ENCODE assay signal across 8 cellular contexts in genomic region chr11:57456960-57457642, GRCh38. TPM values are rescaled to one million over a fixed set of nuclear protein-coding genes. Genes with fewer than 3 reads are reported as not detected.
DNase-seq lines count a peak whose midpoint lies in the region; ATAC-seq and TF ChIP-seq lines count a peak whose summit lies in the region.

No MANE protein-coding gene starts in this region.

- intact Hi-C loops in CD4-positive, alpha-beta memory T cell (cut with micrococcal nuclease), result loop anchor here (1.0 to 5.0 kb wide), 7 partner anchors 23 to 1055 kb away; no protein-coding TSS in a partner anchor
- intact Hi-C loops in esophagus muscularis mucosa (cut with DNase I), result loop anchor here (2.0 to 10.0 kb wide), 4 partner anchors 70 to 1055 kb away; partner anchors contain the start of gene YPEL4
- intact Hi-C loops in naive thymus-derived CD4-positive, alpha-beta T cell (cut with micrococcal nuclease), result loop anchor here (1.0 to 5.0 kb wide), 11 partner anchors 23 to 1330 kb away; no protein-coding TSS in a partner anchor

- peak overlapping the region in 1 of 2 donors; percentile 3 for H3K4me3 ChIP-seq in CD4-positive, alpha-beta memory T cell (ENCODE audit: low read length in 2 of 2)
- H3K4me3 ChIP-seq in OCI-LY3 (ENCODE audit: low read length) (peak overlapping the region; percentile 79), esophagus muscularis mucosa (peak overlapping the region in 2 of 4 donors; percentile 52 to 64)
- H3K4me3 ChIP-seq in naive thymus-derived CD4-positive, alpha-beta T cell (ENCODE audit: low read length), result no peak overlapping the region

- H4K20me1 ChIP-seq in OCI-LY3 (ENCODE audit: insufficient read depth, low read length), result no peaks in the 10 kb centered on the region

- peaks cover 20 to 28% of the 10 kb centered on the region in 2 donors for H3K27me3 Mint-ChIP-seq in CD4-positive, alpha-beta memory T cell
- H3K27me3 Mint-ChIP-seq in naive thymus-derived CD4-positive, alpha-beta T cell, result peaks cover 22 to 56% (median 32%) of the 10 kb centered on the region in 5 donors

- peak overlapping the region; percentile 57 for H3K9ac ChIP-seq in OCI-LY3 (ENCODE audit: low read length)

- 10% methylated on average over 9 of the region's 19 CpGs for WGBS in esophagus muscularis mucosa

- no peak for TF ChIP-seq EP300 in esophagus muscularis mucosa (IDR thresholded peaks at IDR 0.05)

- peaks cover 16 to 31% (median 24%) of the 10 kb centered on the region in 4 donors for H3K4me1 Mint-ChIP-seq in CD4-positive, alpha-beta memory T cell
- H3K4me1 Mint-ChIP-seq in naive thymus-derived CD4-positive, alpha-beta T cell, result peaks cover 17 to 33% (median 26%) of the 10 kb centered on the region in 7 donors

- no peaks in the 10 kb centered on the region for H3K36me3 Mint-ChIP-seq in CD4-positive, alpha-beta memory T cell
- H3K36me3 Mint-ChIP-seq in naive thymus-derived CD4-positive, alpha-beta T cell, result no peaks in the 10 kb centered on the region

- H2AFZ ChIP-seq in OCI-LY3 (ENCODE audit: low read depth, low read length), result peak overlapping the region; percentile 37; the same call in 1 of the 2 replicates

- no peaks in the 10 kb centered on the region for H3K9me3 ChIP-seq in CD4-positive, alpha-beta memory T cell (ENCODE audit: control insufficient read depth in 1 of 2, low read length in 2 of 2)
- H3K9me3 ChIP-seq in OCI-LY3 (ENCODE audit: insufficient read depth, low read length) (no peaks in the 10 kb centered on the region), esophagus muscularis mucosa (no peaks in the 10 kb centered on the region)
- no peaks in the 10 kb centered on the region for H3K9me3 ChIP-seq in naive thymus-derived CD4-positive, alpha-beta T cell (ENCODE audit: control insufficient read depth in 2 of 3, low read length in 3 of 3)

- H3K79me2 ChIP-seq in OCI-LY3 (ENCODE audit: low read length), result no peaks in the 10 kb centered on the region

- peak overlapping the region; percentile 84 for H3K4me2 ChIP-seq in OCI-LY3 (ENCODE audit: low read length)

- peaks cover 40% of the 10 kb centered on the region for H3K4me1 ChIP-seq in CD4-positive, alpha-beta memory T cell (ENCODE audit: insufficient read depth, low read length)
- H3K4me1 ChIP-seq in OCI-LY3 (ENCODE audit: low read length) (peaks cover 16% of the 10 kb centered on the region), esophagus muscularis mucosa (peaks cover 35 to 45% (median 45%) of the 10 kb centered on the region in 4 donors)
- peaks cover 26% of the 10 kb centered on the region in 2 donors for H3K4me1 ChIP-seq in naive thymus-derived CD4-positive, alpha-beta T cell (ENCODE audit: control insufficient read depth in 2 of 2, insufficient read depth in 2 of 2, low read length in 2 of 2)

- peaks cover 0 to 1% (median 0%) of the 10 kb centered on the region in 8 donors for H3K9me3 Mint-ChIP-seq in CD4-positive, alpha-beta memory T cell
- H3K9me3 Mint-ChIP-seq in naive thymus-derived CD4-positive, alpha-beta T cell, result peaks cover 0 to 2% (median 0%) of the 10 kb centered on the region in 11 donors

- peak overlapping the region; percentile 60 to 93 (median 70) for H3K4me3 Mint-ChIP-seq in CD4-positive, alpha-beta memory T cell
- peak overlapping the region; percentile 54 to 99 (median 74) for H3K4me3 Mint-ChIP-seq in naive thymus-derived CD4-positive, alpha-beta T cell

- peak; percentile 70 for ATAC-seq in GM19395 (IDR thresholded peaks at IDR 0.05; ENCODE audit: unreplicated experiment)
- peak; percentile 83 for ATAC-seq in naive thymus-derived CD4-positive, alpha-beta T cell

- TF ChIP-seq POLR2A in esophagus muscularis mucosa (IDR thresholded peaks at IDR 0.05; ENCODE audit: low read depth), result no peak

- peak; percentile 91 for TF ChIP-seq CTCF in OCI-LY3 (IDR thresholded peaks at IDR 0.05; ENCODE audit: low read depth, low read length)
- TF ChIP-seq CTCF in esophagus muscularis mucosa (IDR thresholded peaks at IDR 0.05), result peak in 2 of 3 experiments; percentile 98 to 99

- CTCF ChIA-PET in CD4-positive, alpha-beta memory T cell (lab: Charles Lee; ENCODE audit: partially characterized antibody), result interaction anchor here (0.5 to 8.2 kb wide), 49 partner anchors 9 to 1067 kb away, joined by 3 to 187 read pairs (median 5); partner anchors contain the start of genes P2RX3, PRG2, SLC43A1 and SLC43A3
- CTCF ChIA-PET in naive thymus-derived CD4-positive, alpha-beta T cell (lab: Charles Lee), result interaction anchor here (0.7 to 6.2 kb wide), 17 partner anchors 9 to 190 kb away, joined by 3 to 107 read pairs (median 5); partner anchors contain the start of genes P2RX3, SLC43A3, TIMM10 and UBE2L6

- H3K27me3 ChIP-seq in CD4-positive, alpha-beta memory T cell (ENCODE audit: insufficient read depth, low read length), result peaks cover 17% of the 10 kb centered on the region
- H3K27me3 ChIP-seq in OCI-LY3 (ENCODE audit: low read depth, low read length), result peaks cover 5% of the 10 kb centered on the region; the same call in 1 of the 2 replicates
- peaks cover 0 to 63% (median 29%) of the 10 kb centered on the region in 4 donors for H3K27me3 ChIP-seq in esophagus muscularis mucosa
- H3K27me3 ChIP-seq in naive thymus-derived CD4-positive, alpha-beta T cell (ENCODE audit: control insufficient read depth in 2 of 2, insufficient read depth in 2 of 2, low read length in 2 of 2), result peaks cover 12% of the 10 kb centered on the region in 2 donors

- POLR2A ChIA-PET in CD4-positive, alpha-beta memory T cell (lab: Charles Lee; ENCODE audit: partially characterized antibody), result interaction anchor here (0.6 to 2.3 kb wide), 7 partner anchors 21 to 285 kb away, joined by 3 to 12 read pairs (median 3); no protein-coding TSS in a partner anchor
- POLR2A ChIA-PET in naive thymus-derived CD4-positive, alpha-beta T cell (lab: Charles Lee), result interaction anchor here (0.9 to 1.8 kb wide), 4 partner anchors 23 to 69 kb away, joined by 3 to 6 read pairs (median 4); no protein-coding TSS in a partner anchor

- no peaks in the 10 kb centered on the region for H3K36me3 ChIP-seq in CD4-positive, alpha-beta memory T cell (ENCODE audit: insufficient read depth, low read length)
- H3K36me3 ChIP-seq in OCI-LY3 (replicated peaks; ENCODE audit: low read depth, low read length) (no peaks in the 10 kb centered on the region), esophagus muscularis mucosa (no peaks in the 10 kb centered on the region)
- no peaks in the 10 kb centered on the region for H3K36me3 ChIP-seq in naive thymus-derived CD4-positive, alpha-beta T cell (ENCODE audit: control insufficient read depth in 2 of 3, insufficient read depth in 3 of 3, low read length in 3 of 3)

- peak overlapping the region in 5 of 7 donors; percentile 32 to 83 (median 73) for H3K27ac Mint-ChIP-seq in CD4-positive, alpha-beta memory T cell
- H3K27ac Mint-ChIP-seq in naive thymus-derived CD4-positive, alpha-beta T cell, result peak overlapping the region in 1 of 9 donors; percentile 83

- peak; percentile 59 to 72 (median 62) for DNase-seq in CD4-positive, alpha-beta memory T cell
- DNase-seq in HPDE6-E6E7 (ENCODE audit: extremely low spot score), result peak; percentile 76
- DNase-seq in activated T-cell treated with anti-CD3 and anti-CD28 coated beads for 4 hours, result peak; percentile 64
- peak; percentile 98 for DNase-seq in esophagus muscularis mucosa (ENCODE audit: extremely low spot score)
- peak; percentile 41 to 77 (median 62) for DNase-seq in naive thymus-derived CD4-positive, alpha-beta T cell
- DNase-seq in stimulated activated naive CD4-positive, alpha-beta T cell (lab: John Stamatoyannopoulos, UW), result peak; percentile 30 to 80 (median 62)

- H3K27ac ChIP-seq in CD4-positive, alpha-beta memory T cell (ENCODE audit: low read depth, low read length), result no peak overlapping the region
- H3K27ac ChIP-seq in OCI-LY3 (ENCODE audit: low read length) (no peak overlapping the region), esophagus muscularis mucosa (replicated peaks in 1 of 4) (no peak overlapping the region)
- H3K27ac ChIP-seq in naive thymus-derived CD4-positive, alpha-beta T cell (ENCODE audit: low read depth, low read length), result no peak overlapping the region

RNA-seq across cellular contexts. Expression of gene RTN4RL2, which starts 3.2 kb away (rescaled TPM):
- total RNA-seq in CD4-positive, alpha-beta memory T cell, result under 1 TPM in 1 of 2 experiments, not detected in 1; 0.17 TPM
- polyA plus RNA-seq in CD4-positive, alpha-beta memory T cell, result under 1 TPM in 1 of 2 donors, not detected in 1; 0.40 TPM
- 1 to 10 TPM in 1 of 4 donors, under 1 TPM in 2, not detected in 1; 0.33 to 1.1 (median 0.91) TPM for total RNA-seq in esophagus muscularis mucosa
- total RNA-seq in naive thymus-derived CD4-positive, alpha-beta T cell, result under 1 TPM in 3 of 5 experiments, not detected in 2; 0.19 to 0.47 (median 0.27) TPM
- under 1 TPM; 0.08 to 0.44 TPM for polyA plus RNA-seq in naive thymus-derived CD4-positive, alpha-beta T cell

RNA-seq across cellular contexts. Expression of gene SLC43A3, which starts 30.2 kb away (rescaled TPM):
- total RNA-seq in CD4-positive, alpha-beta memory T cell, result 10 to 100 TPM; 15.1 to 15.6 TPM
- polyA plus RNA-seq in CD4-positive, alpha-beta memory T cell, result 10 to 100 TPM; 17.7 to 18.5 TPM
- 10 to 100 TPM; 26.6 to 90.4 (median 77.0) TPM for total RNA-seq in esophagus muscularis mucosa
- 10 to 100 TPM; 10.5 to 67.9 (median 12.2) TPM for total RNA-seq in naive thymus-derived CD4-positive, alpha-beta T cell
- polyA plus RNA-seq in naive thymus-derived CD4-positive, alpha-beta T cell, result 10 to 100 TPM; 10.0 to 16.7 TPM

RNA-seq across cellular contexts. Expression of gene SLC43A1, which starts 58.4 kb away (rescaled TPM):
- 10 to 100 TPM; 18.1 to 21.7 TPM for total RNA-seq in CD4-positive, alpha-beta memory T cell
- 10 to 100 TPM; 14.8 to 19.1 TPM for polyA plus RNA-seq in CD4-positive, alpha-beta memory T cell
- total RNA-seq in esophagus muscularis mucosa, result 10 to 100 TPM; 17.7 to 33.2 (median 23.5) TPM
- total RNA-seq in naive thymus-derived CD4-positive, alpha-beta T cell, result 10 to 100 TPM; 10.1 to 19.2 (median 16.3) TPM
- 10 to 100 TPM; 12.7 to 15.4 TPM for polyA plus RNA-seq in naive thymus-derived CD4-positive, alpha-beta T cell
